Comparison of ENCODE assay signal across 8 cellular contexts in the genomic region with DNA sequence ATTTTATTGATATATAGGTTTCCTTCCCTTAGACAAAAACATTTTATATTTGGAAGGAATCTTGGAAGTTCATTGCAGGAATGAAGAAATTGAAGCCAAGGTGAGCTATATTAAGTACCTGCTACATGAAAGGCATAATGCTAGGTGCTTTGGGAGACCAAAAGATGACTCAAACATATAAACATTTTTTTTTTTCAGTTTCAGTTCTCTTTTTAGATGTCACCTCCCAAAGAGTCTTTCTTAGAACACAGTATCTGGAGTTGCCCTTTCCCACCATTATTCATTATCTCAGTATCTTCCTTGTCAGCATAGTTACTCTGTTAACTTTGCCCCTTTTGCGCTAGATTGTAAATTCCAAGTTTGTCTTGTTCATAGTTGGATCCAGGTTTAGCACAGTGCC. TPM values are rescaled to one million over a fixed set of nuclear protein-coding genes. Genes with fewer than 3 reads are reported as not detected.
DNase-seq lines count a peak whose midpoint lies in the region; ATAC-seq and TF ChIP-seq lines count a peak whose summit lies in the region.

No MANE protein-coding gene starts in this region.

- no peaks in the 10 kb centered on the region for H3K36me3 ChIP-seq in DOHH2 (ENCODE audit: control insufficient read depth, low read length)
- no peaks in the 10 kb centered on the region for H3K36me3 ChIP-seq in MG63
- H3K36me3 ChIP-seq in mammary epithelial cell (ENCODE audit: insufficient read depth, low read length) = no peaks in the 10 kb centered on the region

- WGBS in mammary epithelial cell (ENCODE audit: low coverage, missing lambda C conversion rate) = 41% methylated on average over 1 of the region's 1 CpG

- H3K4me1 ChIP-seq in DOHH2 (ENCODE audit: control insufficient read depth, low read length) (peaks cover 20% of the 10 kb centered on the region), mammary epithelial cell (ENCODE audit: insufficient read depth, low read length) (peaks cover 16% of the 10 kb centered on the region)

- H3K27me3 ChIP-seq in DOHH2 (ENCODE audit: control insufficient read depth, low read length) (no peaks in the 10 kb centered on the region), MG63 (no peaks in the 10 kb centered on the region), mammary epithelial cell (ENCODE audit: insufficient read depth, low read length) (no peaks in the 10 kb centered on the region)

- TF ChIP-seq CTCF in DOHH2 (IDR thresholded peaks at IDR 0.05; ENCODE audit: low read depth, low read length, poor library complexity, severe bottlenecking) (no peak), mammary epithelial cell (conservative IDR thresholded peaks at IDR 0.05 in 1 of 2, IDR thresholded peaks at IDR 0.05 in 1 of 2; ENCODE audit: extremely low read depth in 1 of 2, insufficient read depth in 1 of 2, low read depth in 1 of 2, low read length in 2 of 2) (no peak), nephron (IDR thresholded peaks at IDR 0.05; ENCODE audit: unreplicated experiment in 3 of 3) (no peak)

- peak overlapping the region; percentile 39 to 97 (median 75) for H3K27ac Mint-ChIP-seq in nephron

- H3K9me3 ChIP-seq in DOHH2 (ENCODE audit: control insufficient read depth, insufficient read depth, low read length) = no peaks in the 10 kb centered on the region
- no peaks in the 10 kb centered on the region for H3K9me3 ChIP-seq in MG63
- no peaks in the 10 kb centered on the region for H3K9me3 ChIP-seq in mammary epithelial cell (replicated peaks; ENCODE audit: insufficient read depth, low read length)

- H4K20me1 ChIP-seq in DOHH2 (ENCODE audit: control insufficient read depth, insufficient read depth, low read depth, low read length) (no peaks in the 10 kb centered on the region), mammary epithelial cell (ENCODE audit: insufficient read depth, low read length) (no peaks in the 10 kb centered on the region)

- no peak overlapping the region for H3K27ac ChIP-seq in DOHH2 (ENCODE audit: low read depth, low read length)
- peak overlapping the region; percentile 93 for H3K27ac ChIP-seq in mammary epithelial cell (ENCODE audit: insufficient read depth, low read depth, low read length)

- H3K9ac ChIP-seq in mammary epithelial cell (ENCODE audit: insufficient read depth, low read length) = peak overlapping the region; percentile 97

- peaks cover 3% of the 10 kb centered on the region for H3K36me3 Mint-ChIP-seq in nephron (ENCODE audit: low read depth)

- no peaks in the 10 kb centered on the region for H3F3A ChIP-seq in DOHH2 (ENCODE audit: control insufficient read depth, insufficient read depth)

- BruUV-seq in mammary epithelial cell (replicated peaks; lab: Mats Ljungman, UMichigan) = no TSS peak

- DNase-seq in MG63 (no peak), mammary epithelial cell (peak; percentile 3), NCI-H2107 treated with DMSO at 0.1 percent for 48 hours (lab: John Stamatoyannopoulos, UW; ENCODE audit: unreplicated experiment) (no peak), hypothalamus (lab: John Stamatoyannopoulos, UW) (no peak), UCSD-AML1 (lab: John Stamatoyannopoulos, UW; ENCODE audit: unreplicated experiment) (no peak)

- no peak for ATAC-seq in HG02840 (IDR thresholded peaks at IDR 0.05; ENCODE audit: low FRiP score, unreplicated experiment)

- dilution Hi-C loops in mammary epithelial cell (cut with HindIII; ENCODE audit: low sequenced_read_pairs) = no loop called here

- peak overlapping the region; percentile 97 for H3K4me2 ChIP-seq in DOHH2 (ENCODE audit: low read length)
- H3K4me2 ChIP-seq in mammary epithelial cell (ENCODE audit: insufficient read depth, low read depth, low read length) = peak overlapping the region; percentile 97

- H3K4me3 Mint-ChIP-seq in nephron = peak overlapping the region; percentile 93 to 97 (median 95)

- H3K79me2 ChIP-seq in DOHH2 (ENCODE audit: control insufficient read depth, low read length) (peaks cover 30% of the 10 kb centered on the region), mammary epithelial cell (ENCODE audit: insufficient read depth, low read length) (peaks cover 18% of the 10 kb centered on the region)

- H3K4me3 ChIP-seq in DOHH2 (ENCODE audit: low read length) (peak overlapping the region; percentile 92), MG63 (peak overlapping the region; percentile 88), mammary epithelial cell (replicated peaks in 1 of 3; ENCODE audit: insufficient read depth in 1 of 3, low read depth in 2 of 3, low read length in 3 of 3) (peak overlapping the region; percentile 52 to 79 (median 77))

- H3K27me3 Mint-ChIP-seq in nephron (ENCODE audit: low read depth) = no peaks in the 10 kb centered on the region

- H3K4me1 Mint-ChIP-seq in nephron = peaks cover 16% of the 10 kb centered on the region

- intact Hi-C loops in mammary epithelial cell (cut with micrococcal nuclease) = loop anchor here (2.0 kb wide), 1 partner anchor 23 kb away; no protein-coding TSS in a partner anchor

- in situ Hi-C loops in mammary epithelial cell (cut with MboI; ENCODE audit: low sequenced_read_pairs in 2 of 2) = no loop called here

- no peaks in the 10 kb centered on the region for H3K9me3 Mint-ChIP-seq in nephron

- H3K9me2 ChIP-seq in DOHH2 (replicated peaks; ENCODE audit: control insufficient read depth, low read length) = no peaks in the 10 kb centered on the region

- peak overlapping the region; percentile 97 for H2AFZ ChIP-seq in mammary epithelial cell (ENCODE audit: low read depth, low read length)

- CTCF ChIA-PET in mammary epithelial cell (lab: Charles Lee; ENCODE audit: low non-redundant PET) = no interaction called here

RNA-seq across cellular contexts. Expression of a gene that starts 1.1 kb away (rescaled TPM):
- total RNA-seq in MG63 (2014; rRNA removed; shearing (Covaris generic); ENCODE audit: low replicate concordance) = 6.9 and 9.8 TPM in 2 replicates
- 1 to 10 TPM; 3.8 to 10.0 TPM for total RNA-seq in mammary epithelial cell
- polyA plus RNA-seq in mammary epithelial cell = 5.7 TPM
- polyA minus RNA-seq in mammary epithelial cell = 17.8 TPM

RNA-seq across cellular contexts. Expression of a gene that starts 1.6 kb away (rescaled TPM):
- total RNA-seq in MG63 (2014; rRNA removed; shearing (Covaris generic); ENCODE audit: low replicate concordance) = 6.6 and 24.9 TPM in 2 replicates
- total RNA-seq in mammary epithelial cell = 10 to 100 TPM in 1 of 2 donors, 1 to 10 TPM in 1; 8.4 to 10.2 TPM
- polyA plus RNA-seq in mammary epithelial cell = 4.9 TPM
- 2.5 TPM for polyA minus RNA-seq in mammary epithelial cell
